ENCODE assay signal across 1 cellular context in genomic region chr13:50125556-50126377, GRCh38.
TF ChIP-seq lines count a peak whose summit lies in the region.

No MANE protein-coding gene starts in this region.

TF ChIP-seq in HepG2, 621 proteins besides CTCF, POLR2A, EP300 and RAD21 (continued from another document and continues in another):
- TF ChIP-seq RERE (CRISPR knock-in tag; IDR thresholded peaks at IDR 0.05; ENCODE audit: low read depth) (no peak), SALL2 (CRISPR knock-in tag; IDR thresholded peaks at IDR 0.05) (peak; percentile 93), RNF2 (conservative IDR thresholded peaks at IDR 0.05; ENCODE audit: low read depth) (peak; percentile 90), THYN1 (CRISPR knock-in tag; IDR thresholded peaks at IDR 0.05; ENCODE audit: borderline replicate concordance, low read depth) (no peak), TRIM24 (CRISPR knock-in tag; IDR thresholded peaks at IDR 0.05) (0 out of 2 replicates have a peak, but pooled peaks have one; percentile 6), ZNF710 (CRISPR knock-in tag; IDR thresholded peaks at IDR 0.05; ENCODE audit: borderline replicate concordance) (peak; percentile 81), ZNF550 (CRISPR knock-in tag; IDR thresholded peaks at IDR 0.05; ENCODE audit: borderline replicate concordance) (no peak), ZNF547 (CRISPR knock-in tag; IDR thresholded peaks at IDR 0.05) (peak; percentile 76; the same call in 1 of the 2 replicates), ZFP37 (CRISPR knock-in tag; IDR thresholded peaks at IDR 0.05; ENCODE audit: borderline replicate concordance) (no peak), ZNF205 (CRISPR knock-in tag; IDR thresholded peaks at IDR 0.05) (peak; percentile 38; the same call in 1 of the 2 replicates), ZSCAN22 (CRISPR knock-in tag; IDR thresholded peaks at IDR 0.05) (0 out of 2 replicates have a peak, but pooled peaks have one; percentile 49), ZNF512B (CRISPR knock-in tag; IDR thresholded peaks at IDR 0.05; ENCODE audit: borderline replicate concordance) (no peak), XRCC5 (optimal IDR thresholded peaks at IDR 0.05; ENCODE audit: low read length) (peak; percentile 69), GTF3A (CRISPR knock-in tag; conservative IDR thresholded peaks at IDR 0.05) (no peak), MXD1 (CRISPR knock-in tag; IDR thresholded peaks at IDR 0.05) (peak; percentile 80), ZMYM4 (CRISPR knock-in tag; IDR thresholded peaks at IDR 0.05) (peak; percentile 67), SMARCC2 (IDR thresholded peaks at IDR 0.05) (no peak), NRL (CRISPR knock-in tag; IDR thresholded peaks at IDR 0.05; ENCODE audit: borderline replicate concordance) (peak; percentile 36; the same call in 1 of the 2 replicates), ZNF580 (CRISPR knock-in tag; IDR thresholded peaks at IDR 0.05; ENCODE audit: borderline replicate concordance, low read depth) (no peak), SKIL (CRISPR knock-in tag; IDR thresholded peaks at IDR 0.05; ENCODE audit: borderline replicate concordance) (no peak), UBTF (CRISPR knock-in tag; IDR thresholded peaks at IDR 0.05) (peak; percentile 89; the same call in 1 of the 2 replicates), CAMTA2 (CRISPR knock-in tag; IDR thresholded peaks at IDR 0.05; ENCODE audit: borderline replicate concordance) (peak; percentile 74; the same call in 1 of the 2 replicates), SKI (IDR thresholded peaks at IDR 0.05; ENCODE audit: partially characterized antibody) (peak; percentile 35), HBP1 (CRISPR knock-in tag; IDR thresholded peaks at IDR 0.05; ENCODE audit: low read depth) (no peak), YY1 (IDR thresholded peaks at IDR 0.05; ENCODE audit: insufficient read depth, insufficient replicate concordance, low read depth, low read length) (peak; percentile 40), ZC3H4 (CRISPR knock-in tag; IDR thresholded peaks at IDR 0.05; ENCODE audit: borderline replicate concordance) (peak; percentile 81; the same call in 1 of the 2 replicates), ZNF280B (CRISPR knock-in tag; IDR thresholded peaks at IDR 0.05; ENCODE audit: borderline replicate concordance) (peak; percentile 93), ZNF576 (CRISPR knock-in tag; IDR thresholded peaks at IDR 0.05) (no peak), ZNF484 (CRISPR knock-in tag; IDR thresholded peaks at IDR 0.05; ENCODE audit: borderline replicate concordance, low read depth) (no peak), ZNF337 (CRISPR knock-in tag; IDR thresholded peaks at IDR 0.05; ENCODE audit: borderline replicate concordance, low read depth) (no peak), ZNF235 (CRISPR knock-in tag; IDR thresholded peaks at IDR 0.05; ENCODE audit: borderline replicate concordance) (peak; percentile 60; the same call in 1 of the 2 replicates), SIX1 (CRISPR knock-in tag; IDR thresholded peaks at IDR 0.05; ENCODE audit: borderline replicate concordance) (no peak), ZFP91 (CRISPR knock-in tag; IDR thresholded peaks at IDR 0.05; ENCODE audit: borderline replicate concordance) (peak; percentile 49; the same call in 1 of the 2 replicates), U2AF1 (optimal IDR thresholded peaks at IDR 0.05; ENCODE audit: low read depth, low read length) (peak; percentile 44), KLF9 (CRISPR knock-in tag; IDR thresholded peaks at IDR 0.05; ENCODE audit: low read depth) (no peak), ZBTB1 (CRISPR knock-in tag; IDR thresholded peaks at IDR 0.05; ENCODE audit: borderline replicate concordance) (peak; percentile 93; the same call in 1 of the 2 replicates), TARDBP (CRISPR knock-in tag; IDR thresholded peaks at IDR 0.05) (peak; percentile 41; the same call in 1 of the 2 replicates)
